ENCODE assay signal across 8 cellular contexts in the genomic region with DNA sequence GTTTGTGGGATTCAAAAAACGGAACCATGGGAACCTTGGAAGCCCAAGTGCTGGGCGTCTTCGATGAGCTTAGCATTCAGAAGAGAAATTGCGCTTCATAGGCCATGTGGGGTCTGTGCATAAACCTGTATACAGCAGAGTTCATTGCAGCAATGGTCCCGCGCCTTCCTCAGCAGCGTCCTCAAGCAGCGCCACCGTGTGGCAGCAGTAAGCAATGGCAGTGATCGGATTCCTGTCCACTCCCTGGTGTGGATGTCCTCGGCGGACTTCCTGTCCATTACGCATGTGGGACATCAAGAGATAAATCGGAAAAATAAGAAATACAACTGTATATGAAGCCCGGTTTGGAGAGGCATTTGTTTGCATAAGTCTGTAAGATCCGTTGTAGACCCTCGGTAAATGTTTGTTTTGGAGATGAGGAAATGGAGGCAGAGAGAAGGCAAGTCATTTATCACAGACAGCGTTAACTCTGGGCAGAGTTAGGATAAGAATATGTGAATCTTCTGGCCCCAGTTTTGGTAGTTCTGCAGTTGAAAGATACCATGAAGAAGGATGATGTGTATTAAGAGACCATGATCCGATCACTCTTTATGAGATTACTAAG. TPM values are rescaled to one million over a fixed set of nuclear protein-coding genes. Genes with fewer than 3 reads are reported as not detected.
DNase-seq lines count a peak whose midpoint lies in the region; ATAC-seq, FAIRE-seq and TF ChIP-seq lines count a peak whose summit lies in the region.
"Had no signal": no experiment of that assay in that cellular context is flagged by ENCODE, and none has a peak within 500 bp of the region (broad histone marks: within the 10 kb centered on the region; RNA-seq: fewer than 3 reads in every experiment).

No MANE protein-coding gene starts in this region.

- no peak overlapping the region for H3K27ac ChIP-seq in RWPE1
- H3K27ac ChIP-seq: SJSA1 had no signal

- no peak for ATAC-seq in GM18517 (IDR thresholded peaks at IDR 0.05; ENCODE audit: unreplicated experiment)

- no peak for TF ChIP-seq POLR2A in GM12891 (IDR thresholded peaks at IDR 0.05; ENCODE audit: low read depth, low read length)

- CTCF ChIA-PET in HEK293T (lab: Yijun Ruan, JAX) (interaction anchor here (0.6 kb wide), 1 partner anchor 1255 kb away, joined by 3 read pairs; no protein-coding TSS in a partner anchor), RWPE1 (lab: Yijun Ruan, JAX) (no interaction called here)

- 0 out of 2 replicates have a peak, but pooled peaks have one; percentile 7 for TF ChIP-seq CTCF in RWPE1 (conservative IDR thresholded peaks at IDR 0.05; ENCODE audit: low read depth)

- POLR2A ChIA-PET in HEK293T (lab: Yijun Ruan, JAX) (no interaction called here), RWPE1 (lab: Yijun Ruan, JAX; ENCODE audit: low non-redundant PET) (no interaction called here)

- FAIRE-seq in GM12891 (lab: Jason Lieb, UNC), result peak; percentile 89

- DNase-seq in GM12891 (ENCODE audit: insufficient read length, low spot score) (peak; percentile 4), HEK293T (ENCODE audit: extremely low spot score) (peak; percentile 65), RWPE1 (ENCODE audit: low spot score) (no peak), islet precursor cell (peak; percentile 80), mucosa of gallbladder (ENCODE audit: low spot score) (no peak), NCI-H2196 (lab: John Stamatoyannopoulos, UW; ENCODE audit: unreplicated experiment) (no peak)

TF ChIP-seq in GM12891, 5 proteins besides CTCF, POLR2A, EP300 and RAD21:
- TF ChIP-seq SPI1 (IDR thresholded peaks at IDR 0.05; ENCODE audit: low read depth, low read length), result no peak
- no peak for TF ChIP-seq PAX5 (IDR thresholded peaks at IDR 0.05; ENCODE audit: insufficient read depth, low read length, severe bottlenecking)
- no peak for TF ChIP-seq POLR2AphosphoS5 (IDR thresholded peaks at IDR 0.05; ENCODE audit: low read depth, low read length)
- no peak for TF ChIP-seq POU2F2 (IDR thresholded peaks at IDR 0.05; ENCODE audit: low read depth, low read length)

TF ChIP-seq in HEK293T, 16 proteins besides CTCF, POLR2A, EP300 and RAD21:
- TF ChIP-seq SP1 (IDR thresholded peaks at IDR 0.05), result no peak
- no peak for TF ChIP-seq L3MBTL2 (conservative IDR thresholded peaks at IDR 0.05)
- no peak for TF ChIP-seq FOXM1 (IDR thresholded peaks at IDR 0.05; ENCODE audit: borderline replicate concordance)
- no peak for TF ChIP-seq ARNT (IDR thresholded peaks at IDR 0.05)
- TF ChIP-seq BHLHE40 (IDR thresholded peaks at IDR 0.05; ENCODE audit: borderline replicate concordance), result no peak
- no peak for TF ChIP-seq HDGF (IDR thresholded peaks at IDR 0.05; ENCODE audit: borderline replicate concordance)
TF ChIP-seq in HEK293T: peak in this region for 0.

RNA-seq across cellular contexts. Expression of a gene that starts 57.7 kb away (rescaled TPM):
- not detected for polyA plus RNA-seq in GM12891 (2012; ENCODE audit: low read depth, missing spikeins)
- 5.2 TPM for total RNA-seq in mucosa of gallbladder
- total RNA-seq: SJSA1 had no signal

Comparison
In these comparisons a context has a peak if more than half of its experiments do, and no peak if none do; other contexts are left out.
1. DNase-seq: peak in GM12891 (single experiment), HEK293T (single experiment) and islet precursor cell (single experiment); none in RWPE1 (single experiment), mucosa of gallbladder (single experiment) and NCI-H2196 (single experiment).